9 cellular contexts compared by ENCODE assay signal in the genomic region with DNA sequence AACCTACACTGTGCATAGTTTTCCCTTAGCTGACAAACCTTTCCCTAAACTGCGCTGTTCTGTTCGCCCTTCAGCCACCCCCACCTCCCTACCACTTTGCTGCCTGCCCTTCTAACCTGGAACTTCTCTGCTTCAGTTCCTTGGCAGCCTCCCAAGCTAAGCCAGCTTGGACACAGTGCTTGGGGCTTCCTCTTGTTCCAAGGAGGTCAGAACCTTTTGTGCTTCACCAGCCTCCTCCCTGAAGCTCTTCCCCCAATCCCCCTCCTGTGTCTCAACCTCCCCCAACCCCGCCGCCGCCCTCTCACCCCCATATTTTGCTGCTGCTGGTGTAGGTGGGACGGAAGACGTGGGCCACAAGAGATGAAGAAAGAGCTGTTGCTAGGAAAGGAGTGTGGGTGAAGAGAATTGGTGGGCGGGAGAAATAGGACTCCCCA. TPM values are rescaled to one million over a fixed set of nuclear protein-coding genes. Genes with fewer than 3 reads are reported as not detected.
DNase-seq lines count a peak whose midpoint lies in the region; ATAC-seq and TF ChIP-seq lines count a peak whose summit lies in the region.
"Had no signal": no experiment of that assay in that cellular context is flagged by ENCODE, and none has a peak within 500 bp of the region (broad histone marks: within the 10 kb centered on the region; RNA-seq: fewer than 3 reads in every experiment).

No MANE protein-coding gene starts in this region.

- peak in 1 of 2 donors; percentile 27 for TF ChIP-seq EP300 in tibial nerve (IDR thresholded peaks at IDR 0.05)

- H3K27ac Mint-ChIP-seq in endothelial cell (ENCODE audit: unreplicated experiment): no peak overlapping the region

- H3K4me1 Mint-ChIP-seq in endothelial cell (ENCODE audit: unreplicated experiment): no peaks in the 10 kb centered on the region

- no peaks in the 10 kb centered on the region for H3K27me3 ChIP-seq in tibial nerve

- no peak for ATAC-seq in HG02973 (IDR thresholded peaks at IDR 0.05; ENCODE audit: unreplicated experiment)

- H3K36me3 Mint-ChIP-seq in endothelial cell (ENCODE audit: low read depth, unreplicated experiment): no peaks in the 10 kb centered on the region

- H3K4me3 ChIP-seq in coronary artery: no peak overlapping the region
- no peak overlapping the region for H3K4me3 ChIP-seq in tibial nerve
- H3K4me3 ChIP-seq: BLaER1 treated with 17β-estradiol and CSF1 and Interleukin-3, amounts not matched to agents 10 nM and 100 nM had no signal

- no peaks in the 10 kb centered on the region for H3K9me3 Mint-ChIP-seq in endothelial cell (ENCODE audit: unreplicated experiment)

- no peaks in the 10 kb centered on the region for H3K9me3 ChIP-seq in tibial nerve
- H3K9me3 ChIP-seq: BLaER1 treated with 17β-estradiol and CSF1 and Interleukin-3, amounts not matched to agents 10 nM and 100 nM had no signal

- H3K27me3 Mint-ChIP-seq in endothelial cell (ENCODE audit: unreplicated experiment): no peaks in the 10 kb centered on the region

- 33% methylated on average over 8 of the region's 8 CpGs for WGBS in tibial nerve, 2 donors

- no peaks in the 10 kb centered on the region for H3K36me3 ChIP-seq in tibial nerve
- H3K36me3 ChIP-seq: BLaER1 treated with 17β-estradiol and CSF1 and Interleukin-3, amounts not matched to agents 10 nM and 100 nM had no signal

- no peak overlapping the region for H3K4me3 Mint-ChIP-seq in endothelial cell (ENCODE audit: unreplicated experiment)

- TF ChIP-seq CTCF in coronary artery (IDR thresholded peaks at IDR 0.05) (no peak), tibial nerve (IDR thresholded peaks at IDR 0.05) (no peak), endothelial cell (IDR thresholded peaks at IDR 0.05; ENCODE audit: unreplicated experiment) (no peak)

- DNase-seq in activated naive CD4-positive, alpha-beta T cell treated with anti-CD3 and anti-CD28 coated beads, Interleukin-2, amount 50 U/mL, for 16 hours: peak; percentile 29
- DNase-seq in activated naive CD4-positive, alpha-beta T cell treated with Interleukin-2 at 50 U/mL for 16 hours: no peak
- DNase-seq in coronary artery (ENCODE audit: low spot score): no peak
- peak; percentile 74 for DNase-seq in medulla oblongata (ENCODE audit: extremely low spot score)
- peak; percentile 61 to 71 for DNase-seq in tibial nerve (ENCODE audit: low spot score in 2 of 2)
- DNase-seq in endothelial cell (ENCODE audit: low spot score): no peak
- no peak for DNase-seq in NCI-H82 treated with DMSO at 0.1 percent for 48 hours (lab: John Stamatoyannopoulos, UW; ENCODE audit: unreplicated experiment)

- no peak for TF ChIP-seq POLR2A in tibial nerve (IDR thresholded peaks at IDR 0.05)

- H3K4me1 ChIP-seq in tibial nerve: peaks cover 0 to 39% (median 11%) of the 10 kb centered on the region in 4 donors
- H3K4me1 ChIP-seq: BLaER1 treated with 17β-estradiol and CSF1 and Interleukin-3, amounts not matched to agents 10 nM and 100 nM had no signal

- peak overlapping the region; percentile 53 to 57 for H3K27ac ChIP-seq in coronary artery
- H3K27ac ChIP-seq in tibial nerve: peak overlapping the region in 3 of 4 donors; percentile 39 to 65 (median 58)
- H3K27ac ChIP-seq: BLaER1 treated with 17β-estradiol and CSF1 and Interleukin-3, amounts not matched to agents 10 nM and 100 nM had no signal

RNA-seq across cellular contexts. Expression of gene RIC8B, which starts 8.1 kb away (rescaled TPM):
- total RNA-seq in tibial nerve (10 to 100 TPM; 15.1 to 24.9 (median 21.6) TPM), endothelial cell (ENCODE audit: unreplicated experiment) (14.0 TPM)

Comparison
In these comparisons a context has a peak if more than half of its experiments do, and no peak if none do; other contexts are left out.
1. DNase-seq: peak in activated naive CD4-positive, alpha-beta T cell treated with anti-CD3 and anti-CD28 coated beads, Interleukin-2, amount 50 U/mL, for 16 hours (single experiment), medulla oblongata (single experiment) and tibial nerve (2 of 2); none in activated naive CD4-positive, alpha-beta T cell treated with Interleukin-2 at 50 U/mL for 16 hours (single experiment), coronary artery (single experiment), endothelial cell (single experiment) and NCI-H82 treated with DMSO at 0.1 percent for 48 hours (single experiment).